Comparison of ENCODE assay signal across 8 cellular contexts in genomic region chr2:160294339-160294803, GRCh38.
A peak's percentile ranks its signal among the peaks of the same experiment; 100 is the strongest.
DNase-seq lines count a peak whose midpoint lies in the region; ATAC-seq, FAIRE-seq and TF ChIP-seq lines count a peak whose summit lies in the region.

No MANE protein-coding gene starts in this region.

- H3K27me3 ChIP-seq in stomach = no peaks in the 10 kb centered on the region

- TF ChIP-seq POLR2A in stomach (IDR thresholded peaks at IDR 0.05) = no peak

- no peaks in the 10 kb centered on the region for H3K9me3 Mint-ChIP-seq in activated T-helper 1 cell treated with anti-CD3 and anti-CD28 coated beads, Interleukin-12 subunit alpha, Interleukin-12 subunit beta, Interleukin-2, Interleukin-4 antibody, amounts not matched to agents 30 ng/mL and 10 ng/mL and 1 ng/mL, durations not matched to agents 14 hours and 24 hours and 36 hours
- no peaks in the 10 kb centered on the region for H3K9me3 Mint-ChIP-seq in nephron progenitor cell

- no peak for DNase-seq in activated T-helper 1 cell treated with anti-CD3 and anti-CD28 coated beads, Interleukin-12 subunit alpha, Interleukin-12 subunit beta, Interleukin-2, Interleukin-4 antibody, amounts not matched to agents 30 ng/mL and 10 ng/mL and 1 ng/mL, durations not matched to agents 14 hours and 24 hours and 36 hours (ENCODE audit: low spot score)
- DNase-seq in iris pigment epithelial cell (ENCODE audit: low read depth) = peak; percentile 84
- no peak for DNase-seq in stomach
- DNase-seq in nephron progenitor cell = no peak
- no peak for DNase-seq in frontal cortex (ENCODE audit: low spot score in 2 of 2)
- DNase-seq in NCI-H510A treated with DMSO at 0.1 percent for 48 hours (lab: John Stamatoyannopoulos, UW) = no peak

- peaks cover 0 to 45% (median 15%) of the 10 kb centered on the region in 4 donors for H3K4me1 ChIP-seq in stomach

- H3K4me3 Mint-ChIP-seq in activated T-helper 1 cell treated with anti-CD3 and anti-CD28 coated beads, Interleukin-12 subunit alpha, Interleukin-12 subunit beta, Interleukin-2, Interleukin-4 antibody, amounts not matched to agents 30 ng/mL and 10 ng/mL and 1 ng/mL, durations not matched to agents 14 hours and 24 hours and 36 hours = no peak overlapping the region
- H3K4me3 Mint-ChIP-seq in nephron progenitor cell = no peak overlapping the region

- no peaks in the 10 kb centered on the region for H3K9me3 ChIP-seq in stomach

- H3K36me3 Mint-ChIP-seq in activated T-helper 1 cell treated with anti-CD3 and anti-CD28 coated beads, Interleukin-12 subunit alpha, Interleukin-12 subunit beta, Interleukin-2, Interleukin-4 antibody, amounts not matched to agents 30 ng/mL and 10 ng/mL and 1 ng/mL, durations not matched to agents 14 hours and 24 hours and 36 hours (ENCODE audit: low read depth) = peaks cover 58% of the 10 kb centered on the region
- H3K36me3 Mint-ChIP-seq in nephron progenitor cell (ENCODE audit: low read depth) = peaks cover 60% of the 10 kb centered on the region

- TF ChIP-seq CTCF in stomach (IDR thresholded peaks at IDR 0.05) (no peak), nephron progenitor cell (IDR thresholded peaks at IDR 0.05) (no peak)

- no peak for FAIRE-seq in frontal cortex (lab: Jason Lieb, UNC)

- H3K4me1 Mint-ChIP-seq in activated T-helper 1 cell treated with anti-CD3 and anti-CD28 coated beads, Interleukin-12 subunit alpha, Interleukin-12 subunit beta, Interleukin-2, Interleukin-4 antibody, amounts not matched to agents 30 ng/mL and 10 ng/mL and 1 ng/mL, durations not matched to agents 14 hours and 24 hours and 36 hours (ENCODE audit: low read depth) = peaks cover 72% of the 10 kb centered on the region
- peaks cover 36% of the 10 kb centered on the region for H3K4me1 Mint-ChIP-seq in nephron progenitor cell

- H3K27ac Mint-ChIP-seq in activated T-helper 1 cell treated with anti-CD3 and anti-CD28 coated beads, Interleukin-12 subunit alpha, Interleukin-12 subunit beta, Interleukin-2, Interleukin-4 antibody, amounts not matched to agents 30 ng/mL and 10 ng/mL and 1 ng/mL, durations not matched to agents 14 hours and 24 hours and 36 hours = peak overlapping the region; percentile 1
- H3K27ac Mint-ChIP-seq in nephron progenitor cell = no peak overlapping the region

- H3K36me3 ChIP-seq in stomach = peaks cover 9 to 49% (median 33%) of the 10 kb centered on the region in 4 donors

- TF ChIP-seq EP300 in stomach (IDR thresholded peaks at IDR 0.05) = no peak

- intact Hi-C loops in activated T-helper 1 cell treated with anti-CD3 and anti-CD28 coated beads, Interleukin-12 subunit alpha, Interleukin-12 subunit beta, Interleukin-2, Interleukin-4 antibody, amounts not matched to agents 30 ng/mL and 10 ng/mL and 1 ng/mL, durations not matched to agents 14 hours and 24 hours and 36 hours (cut with micrococcal nuclease) = loop anchor here (2.0 kb wide), 1 partner anchor 14 kb away; no protein-coding TSS in a partner anchor
- intact Hi-C loops in stomach (cut with DNase I; ENCODE audit: low total_unique reads) = no loop called here

- H3K4me3 ChIP-seq in stomach = no peak overlapping the region

- peak overlapping the region; percentile 30 to 66 (median 54) for H3K27ac ChIP-seq in stomach

- ATAC-seq in GM18520 (IDR thresholded peaks at IDR 0.05; ENCODE audit: unreplicated experiment) = peak; percentile 84
- ATAC-seq in HG03175 (IDR thresholded peaks at IDR 0.05; ENCODE audit: unreplicated experiment) = peak; percentile 71

- no peaks in the 10 kb centered on the region for H3K27me3 Mint-ChIP-seq in activated T-helper 1 cell treated with anti-CD3 and anti-CD28 coated beads, Interleukin-12 subunit alpha, Interleukin-12 subunit beta, Interleukin-2, Interleukin-4 antibody, amounts not matched to agents 30 ng/mL and 10 ng/mL and 1 ng/mL, durations not matched to agents 14 hours and 24 hours and 36 hours (ENCODE audit: insufficient read depth)
- H3K27me3 Mint-ChIP-seq in nephron progenitor cell (ENCODE audit: low read depth, poor library complexity) = no peaks in the 10 kb centered on the region

- WGBS in stomach, 5 donors = 48 to 75% (median 66%) methylated on average over 5 of the region's 5 CpGs
